ENCODE assay signal across 1 cellular context in genomic region chr7:23544913-23545354, GRCh38.
TF ChIP-seq lines count a peak whose summit lies in the region.

No MANE protein-coding gene starts in this region.

TF ChIP-seq in GM12878, 131 proteins besides CTCF, POLR2A, EP300 and RAD21 (continues in another document):
- TF ChIP-seq REST (IDR thresholded peaks at IDR 0.05; ENCODE audit: low read depth, low read length) (no peak), SKIL (IDR thresholded peaks at IDR 0.05; ENCODE audit: low read depth, poor library complexity, severe bottlenecking) (no peak), CEBPB (IDR thresholded peaks at IDR 0.05; ENCODE audit: borderline replicate concordance in 1 of 2, low read depth in 2 of 2, low read length in 2 of 2) (no peak), ELK1 (IDR thresholded peaks at IDR 0.05; ENCODE audit: low read depth, low read length) (no peak), MEF2B (IDR thresholded peaks at IDR 0.05; ENCODE audit: partially characterized antibody, poor library complexity, severe bottlenecking) (peak; percentile 55), ZNF622 (IDR thresholded peaks at IDR 0.05) (no peak), EGR1 (IDR thresholded peaks at IDR 0.05; ENCODE audit: borderline replicate concordance in 1 of 2, low read depth in 2 of 2, low read length in 2 of 2) (no peak), SIN3A (IDR thresholded peaks at IDR 0.05; ENCODE audit: low read depth, low read length) (no peak), KLF5 (IDR thresholded peaks at IDR 0.05; ENCODE audit: partially characterized antibody) (no peak), NRF1 (conservative IDR thresholded peaks at IDR 0.05; ENCODE audit: low read depth, low read length) (no peak), JUND (IDR thresholded peaks at IDR 0.05; ENCODE audit: low read depth, low read length) (no peak), ZNF207 (IDR thresholded peaks at IDR 0.05; ENCODE audit: borderline replicate concordance) (no peak), MAX (IDR thresholded peaks at IDR 0.05; ENCODE audit: low read depth, low read length) (no peak), HDAC2 (IDR thresholded peaks at IDR 0.05) (no peak), NR2F1 (conservative IDR thresholded peaks at IDR 0.05) (no peak), SMARCA5 (IDR thresholded peaks at IDR 0.05) (no peak), FOXM1 (IDR thresholded peaks at IDR 0.05; ENCODE audit: low read depth, low read length) (no peak), RUNX3 (IDR thresholded peaks at IDR 0.05; ENCODE audit: low read length) (no peak), BCLAF1 (IDR thresholded peaks at IDR 0.05) (no peak), ZNF592 (IDR thresholded peaks at IDR 0.05) (no peak), TCF12 (IDR thresholded peaks at IDR 0.05; ENCODE audit: low read depth, low read length) (no peak), GATAD2B (conservative IDR thresholded peaks at IDR 0.05; ENCODE audit: low read depth) (no peak), IRF4 (IDR thresholded peaks at IDR 0.05; ENCODE audit: low read depth, low read length) (peak; percentile 38; the same call in 1 of the 2 replicates), SUPT20H (IDR thresholded peaks at IDR 0.05; ENCODE audit: borderline replicate concordance, control insufficient read depth, low read depth, low read length) (no peak), EZH2 (IDR thresholded peaks at IDR 0.05; ENCODE audit: borderline replicate concordance, control insufficient read depth, low read depth, low read length) (no peak), DPF2 (IDR thresholded peaks at IDR 0.05) (no peak), JUNB (IDR thresholded peaks at IDR 0.05) (0 out of 2 replicates have a peak, but pooled peaks have one; percentile 3), HDAC6 (IDR thresholded peaks at IDR 0.05; ENCODE audit: unreplicated experiment) (no peak), MEF2A (IDR thresholded peaks at IDR 0.05; ENCODE audit: insufficient read depth, low read depth, low read length) (peak; percentile 82), RAD51 (IDR thresholded peaks at IDR 0.05) (no peak), MTA2 (IDR thresholded peaks at IDR 0.05; ENCODE audit: low read depth) (no peak), SPI1 (IDR thresholded peaks at IDR 0.05; ENCODE audit: borderline replicate concordance, insufficient read depth, low read depth, low read length) (peak; percentile 39; the same call in 1 of the 2 replicates), SMAD5 (IDR thresholded peaks at IDR 0.05; ENCODE audit: low read depth) (no peak), STAT3 (IDR thresholded peaks at IDR 0.05; ENCODE audit: low read depth, low read length) (no peak), NFYA (IDR thresholded peaks at IDR 0.05; ENCODE audit: borderline replicate concordance, low read depth, low read length) (no peak), SIX5 (IDR thresholded peaks at IDR 0.05; ENCODE audit: low read depth, low read length, severe bottlenecking) (no peak), TBL1XR1 (IDR thresholded peaks at IDR 0.05; ENCODE audit: low read depth, low read length) (no peak), ASH2L (IDR thresholded peaks at IDR 0.05; ENCODE audit: borderline replicate concordance, low read depth) (no peak), SMC3 (IDR thresholded peaks at IDR 0.05; ENCODE audit: borderline replicate concordance, low read length) (peak; percentile 59), CHD2 (IDR thresholded peaks at IDR 0.05; ENCODE audit: borderline replicate concordance, low read depth, low read length) (no peak), GABPA (IDR thresholded peaks at IDR 0.05; ENCODE audit: low read depth) (no peak), PAX8 (IDR thresholded peaks at IDR 0.05) (no peak), CBFB (IDR thresholded peaks at IDR 0.05; ENCODE audit: low read depth) (no peak), MYC (IDR thresholded peaks at IDR 0.05; ENCODE audit: insufficient read depth, insufficient read length, insufficient replicate concordance, low read length, severe bottlenecking) (no peak), KDM1A (IDR thresholded peaks at IDR 0.05; ENCODE audit: borderline replicate concordance) (no peak), IKZF2 (IDR thresholded peaks at IDR 0.05) (0 out of 4 replicates have a peak, but pooled peaks of 1 of the 2 experiments have one; percentile 5), ZBTB4 (CRISPR knock-in tag; IDR thresholded peaks at IDR 0.05) (no peak)
